Comparison of ENCODE assay signal across 7 cellular contexts in the genomic region with DNA sequence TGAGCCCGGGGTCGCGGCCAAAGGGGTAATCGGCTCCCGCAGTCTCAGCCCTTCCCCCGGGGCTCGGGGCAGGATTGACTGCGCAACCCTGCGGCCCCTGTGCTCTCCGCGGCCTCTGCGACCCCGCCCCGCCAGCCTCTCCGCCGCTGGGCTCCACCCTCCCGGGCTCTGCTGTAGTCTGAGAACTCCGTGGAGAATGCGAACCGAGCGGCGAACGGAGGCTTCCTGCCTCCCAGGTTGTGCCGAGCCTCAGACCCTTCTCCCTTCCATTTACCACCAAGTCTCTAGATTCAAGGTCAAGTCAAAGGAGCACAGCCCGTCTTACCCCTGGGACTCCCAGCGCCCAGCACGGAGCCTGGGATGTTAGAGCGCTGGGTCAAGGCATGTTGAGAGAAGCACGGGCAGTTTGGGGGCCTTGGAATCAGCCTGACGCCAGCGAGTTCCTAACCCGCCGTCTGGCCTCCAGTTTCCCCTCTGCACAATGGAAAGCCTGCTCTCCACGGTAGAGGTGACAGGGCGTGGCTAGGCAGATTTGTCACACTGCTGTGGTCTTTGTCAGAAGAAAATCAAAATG. TPM values are rescaled to one million over a fixed set of nuclear protein-coding genes. Genes with fewer than 3 reads are reported as not detected.
DNase-seq lines count a peak whose midpoint lies in the region; ATAC-seq and TF ChIP-seq lines count a peak whose summit lies in the region.

No MANE protein-coding gene starts in this region.

- H3K9ac ChIP-seq in liver (ENCODE audit: low read depth in 1 of 2, low read length in 2 of 2): peak overlapping the region in 1 of 2 donors; percentile 17

- peak in 1 of 2 donors; percentile 50 for TF ChIP-seq RAD21 in liver (IDR thresholded peaks at IDR 0.05)

- peaks cover 3% of the 10 kb centered on the region for H3K27me3 Mint-ChIP-seq in dendritic cell treated with granulocyte-macrophage colony-stimulating factor and Interleukin-4, amounts not matched to agents 40 ng/mL and 50 ng/mL, for 4 days

- intact Hi-C loops in dendritic cell treated with granulocyte-macrophage colony-stimulating factor and Interleukin-4, amounts not matched to agents 40 ng/mL and 50 ng/mL, for 4 days (cut with micrococcal nuclease): no loop called here

- H3K36me3 ChIP-seq in liver (ENCODE audit: control insufficient read depth in 4 of 4, insufficient read depth in 3 of 4, low read depth in 1 of 4, low read length in 3 of 4): no peaks in the 10 kb centered on the region

- H3K36me3 Mint-ChIP-seq in dendritic cell treated with granulocyte-macrophage colony-stimulating factor and Interleukin-4, amounts not matched to agents 40 ng/mL and 50 ng/mL, for 4 days (ENCODE audit: low read depth): peaks cover 13% of the 10 kb centered on the region

- H3K9me3 ChIP-seq in liver (ENCODE audit: control insufficient read depth in 4 of 4, low read length in 3 of 4): no peaks in the 10 kb centered on the region

- H3K27me3 ChIP-seq in HL-60 (ENCODE audit: insufficient read depth, poor library complexity, severe bottlenecking) (no peaks in the 10 kb centered on the region), liver (ENCODE audit: control insufficient read depth in 4 of 4, insufficient read depth in 4 of 4, low read length in 3 of 4) (no peaks in the 10 kb centered on the region)

- H3K4me3 ChIP-seq in HL-60 (replicated peaks; ENCODE audit: insufficient read depth, low read length) (peak overlapping the region; percentile 48), WI38 (ENCODE audit: low read depth, low read length) (peak overlapping the region; percentile 80), liver (ENCODE audit: low read depth in 1 of 3, low read length in 3 of 3) (peak overlapping the region in 2 of 3 donors; percentile 14 to 61)

- WGBS in liver: 44% methylated on average over 35 of the region's 35 CpGs

- TF ChIP-seq CTCF in HL-60 (IDR thresholded peaks at IDR 0.05; ENCODE audit: insufficient read depth, low read length): no peak
- TF ChIP-seq CTCF in WI38 (IDR thresholded peaks at IDR 0.05; ENCODE audit: low read depth, low read length): no peak
- TF ChIP-seq CTCF in liver (IDR thresholded peaks at IDR 0.05; ENCODE audit: low read depth, low read length, missing input control): no peak

- H3K27ac Mint-ChIP-seq in dendritic cell treated with granulocyte-macrophage colony-stimulating factor and Interleukin-4, amounts not matched to agents 40 ng/mL and 50 ng/mL, for 4 days: peak overlapping the region; percentile 69

- peaks cover 0 to 45% (median 18%) of the 10 kb centered on the region in 4 donors for H3K4me1 ChIP-seq in liver (ENCODE audit: control insufficient read depth in 4 of 4, insufficient read depth in 4 of 4, low read length in 3 of 4)

- H3K9me3 Mint-ChIP-seq in dendritic cell treated with granulocyte-macrophage colony-stimulating factor and Interleukin-4, amounts not matched to agents 40 ng/mL and 50 ng/mL, for 4 days: no peaks in the 10 kb centered on the region

- ATAC-seq in GM21717 (IDR thresholded peaks at IDR 0.05; ENCODE audit: unreplicated experiment): no peak

- H3K27ac ChIP-seq in HL-60 (replicated peaks): 0 out of 2 replicates have a peak overlapping the region, but pooled peaks have one; percentile 8
- H3K27ac ChIP-seq in liver (ENCODE audit: low read depth in 1 of 2, low read length in 2 of 2): peak overlapping the region; percentile 15 to 43

- peak overlapping the region; percentile 87 for H3K4me3 Mint-ChIP-seq in dendritic cell treated with granulocyte-macrophage colony-stimulating factor and Interleukin-4, amounts not matched to agents 40 ng/mL and 50 ng/mL, for 4 days

- DNase-seq in HL-60 (ENCODE audit: low read depth in 1 of 2, low spot score in 1 of 2) (no peak), NCI-H128 (lab: John Stamatoyannopoulos, UW; ENCODE audit: unreplicated experiment) (no peak)
- peak in 2 of 3 experiments; percentile 38 to 69 for DNase-seq in stimulated activated CD4-positive, alpha-beta T cell treated with anti-CD3 and anti-CD28 coated beads, TNF-alpha, amount 100 ng/mL, for 24 hours (ENCODE audit: low read depth in 3 of 3)

- H3K4me1 Mint-ChIP-seq in dendritic cell treated with granulocyte-macrophage colony-stimulating factor and Interleukin-4, amounts not matched to agents 40 ng/mL and 50 ng/mL, for 4 days (ENCODE audit: low read depth): peaks cover 63% of the 10 kb centered on the region

TF ChIP-seq in liver, 16 proteins besides CTCF, POLR2A, EP300 and RAD21:
- TF ChIP-seq JUND (IDR thresholded peaks at IDR 0.05) (no peak), NR2F2 (IDR thresholded peaks at IDR 0.05) (peak; percentile 35)

RNA-seq across cellular contexts. Expression of gene ATP2B4, which starts 3.0 kb away (rescaled TPM):
- total RNA-seq in liver: 10 to 100 TPM; 38.6 to 43.6 TPM
- polyA plus RNA-seq in liver: 10 to 100 TPM in 1 of 2 donors, 1 to 10 TPM in 1; 9.6 to 30.6 TPM

Comparison
In these comparisons a context has a peak if more than half of its experiments do, and no peak if none do; other contexts are left out.
1. DNase-seq: peak in stimulated activated CD4-positive, alpha-beta T cell treated with anti-CD3 and anti-CD28 coated beads, TNF-alpha, amount 100 ng/mL, for 24 hours (2 of 3); none in HL-60 (0 of 2) and NCI-H128 (single experiment).
2. Peak in every context shown above with its lines, with median percentiles within 50 percentile points of each other: H3K4me3 ChIP-seq.